ENCODE assay signal across 19 cellular contexts in the genomic region with DNA sequence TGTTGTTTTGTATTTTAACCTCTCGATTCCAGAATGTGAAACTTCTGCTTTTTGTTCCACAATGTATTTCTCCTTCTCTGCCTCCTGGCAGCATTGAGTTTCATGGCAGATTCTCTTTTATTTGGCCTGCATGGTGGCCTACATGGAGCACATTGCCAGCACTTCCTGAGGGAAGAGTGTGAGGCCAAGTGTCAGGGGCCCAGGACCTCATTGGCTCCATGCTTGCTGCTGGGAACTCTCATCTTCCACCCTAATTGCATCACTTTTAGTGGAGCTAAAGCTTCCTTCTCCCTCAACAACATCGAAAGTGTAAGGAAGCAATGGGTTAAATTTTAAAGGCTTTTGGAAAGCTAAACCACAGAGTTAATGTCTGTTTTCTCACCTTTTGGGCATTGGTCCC. TPM values are rescaled to one million over a fixed set of nuclear protein-coding genes. Genes with fewer than 3 reads are reported as not detected.
DNase-seq lines count a peak whose midpoint lies in the region; ATAC-seq, FAIRE-seq and TF ChIP-seq lines count a peak whose summit lies in the region.
"Had no signal": no experiment of that assay in that cellular context is flagged by ENCODE, and none has a peak within 500 bp of the region (broad histone marks: within the 10 kb centered on the region; RNA-seq: fewer than 3 reads in every experiment).

No MANE protein-coding gene starts in this region.

- peak overlapping the region in 1 of 7 donors; percentile 6 for H3K4me3 Mint-ChIP-seq in CD8-positive, alpha-beta memory T cell
- peak overlapping the region; percentile 47 for H3K4me3 Mint-ChIP-seq in T-helper 17 cell
- peak overlapping the region; percentile 87 for H3K4me3 Mint-ChIP-seq in natural killer cell
- H3K4me3 Mint-ChIP-seq: activated T-helper 1 cell treated with anti-CD3 and anti-CD28 coated beads, Interleukin-12 subunit alpha, Interleukin-12 subunit beta, Interleukin-2, Interleukin-4 antibody, amounts not matched to agents 30 ng/mL and 10 ng/mL and 1 ng/mL, durations not matched to agents 14 hours and 24 hours and 36 hours had no signal

- FAIRE-seq in urothelium cell line (lab: Jason Lieb, UNC), result no peak
- FAIRE-seq: keratinocyte had no signal

- H3K9me3 ChIP-seq in BLaER1 treated with 17β-estradiol and CSF1 and Interleukin-3, amounts not matched to agents 10 nM and 100 nM (replicated peaks in 1 of 11), result no peaks in the 10 kb centered on the region
- H3K9me3 ChIP-seq in CD8-positive, alpha-beta memory T cell (ENCODE audit: low read length), result no peaks in the 10 kb centered on the region
- H3K9me3 ChIP-seq in T-helper 17 cell (ENCODE audit: control insufficient read depth, low read length, poor library complexity, severe bottlenecking), result no peaks in the 10 kb centered on the region
- H3K9me3 ChIP-seq: Peyer's patch, thoracic aorta had no signal

- H3K27me3 ChIP-seq in BLaER1 treated with 17β-estradiol and CSF1 and Interleukin-3, amounts not matched to agents 10 nM and 100 nM, result 0 out of 22 replicates have a peak, but pooled peaks cover 0 to 6% (median 0%) of the 10 kb centered on the region in 11 experiments
- H3K27me3 ChIP-seq in CD8-positive, alpha-beta memory T cell (ENCODE audit: insufficient read depth, low read length, poor library complexity, severe bottlenecking), result no peaks in the 10 kb centered on the region
- H3K27me3 ChIP-seq: Peyer's patch had no signal

- H3K4me1 Mint-ChIP-seq in CD8-positive, alpha-beta memory T cell, result peaks cover 93 to 100% (median 99%) of the 10 kb centered on the region in 3 donors
- peaks cover 75% of the 10 kb centered on the region for H3K4me1 Mint-ChIP-seq in T-helper 17 cell
- peaks cover 90 to 92% of the 10 kb centered on the region in 2 donors for H3K4me1 Mint-ChIP-seq in natural killer cell

- POLR2A ChIA-PET in CD8-positive, alpha-beta memory T cell (lab: Charles Lee), result interaction anchor here (1.2 kb wide), 1 partner anchor 10 kb away, joined by 4 read pairs; no protein-coding TSS in a partner anchor

- peak overlapping the region in 4 of 11 experiments; percentile 8 to 97 (median 32); a peak in 3 of 22 replicates for H3K9ac ChIP-seq in BLaER1 treated with 17β-estradiol and CSF1 and Interleukin-3, amounts not matched to agents 10 nM and 100 nM

- no peak for DNase-seq in CD8-positive, alpha-beta memory T cell
- DNase-seq in T-helper 17 cell (no peak), natural killer cell (no peak), urothelium cell line (ENCODE audit: low spot score) (no peak), DMS153 (lab: John Stamatoyannopoulos, UW) (no peak)
- DNase-seq in stimulated activated CD4-positive, alpha-beta T cell treated with anti-CD3 and anti-CD28 coated beads, Interleukin-15, amount 100 ng/mL, for 24 hours, result no peak
- DNase-seq: AML-193; NCI-H1092; NCI-H524 treated with DMSO at 0.1 percent for 48 hours; occipital lobe; Peyer's patch; stimulated activated CD4-positive, alpha-beta T cell treated with anti-CD3 and anti-CD28 coated beads, Interleukin-4, amount 100 ng/mL, for 24 hours; stimulated activated CD8-positive, alpha-beta memory T cell treated with anti-CD3 and anti-CD28 coated beads, Interleukin-4, amount 100 ng/mL, for 48 hours had no signal

- TF ChIP-seq CTCF in natural killer cell (IDR thresholded peaks at IDR 0.05), result no peak

- H3K9me3 Mint-ChIP-seq in CD8-positive, alpha-beta memory T cell, result no peaks in the 10 kb centered on the region
- no peaks in the 10 kb centered on the region for H3K9me3 Mint-ChIP-seq in natural killer cell
- H3K9me3 Mint-ChIP-seq: activated T-helper 1 cell treated with anti-CD3 and anti-CD28 coated beads, Interleukin-12 subunit alpha, Interleukin-12 subunit beta, Interleukin-2, Interleukin-4 antibody, amounts not matched to agents 30 ng/mL and 10 ng/mL and 1 ng/mL, durations not matched to agents 14 hours and 24 hours and 36 hours had no signal

- H3K27me3 Mint-ChIP-seq in CD8-positive, alpha-beta memory T cell, result no peaks in the 10 kb centered on the region
- H3K27me3 Mint-ChIP-seq in T-helper 17 cell (no peaks in the 10 kb centered on the region), natural killer cell (ENCODE audit: low read depth in 2 of 2) (no peaks in the 10 kb centered on the region)

- peaks cover 70 to 100% (median 97%) of the 10 kb centered on the region in 10 experiments for H3K4me1 ChIP-seq in BLaER1 treated with 17β-estradiol and CSF1 and Interleukin-3, amounts not matched to agents 10 nM and 100 nM
- H3K4me1 ChIP-seq in CD8-positive, alpha-beta memory T cell (ENCODE audit: insufficient read depth, low read length), result peaks cover 83% of the 10 kb centered on the region

- ATAC-seq in T-helper 17 cell (no peak), natural killer cell (no peak), HG03045 (IDR thresholded peaks at IDR 0.05; ENCODE audit: unreplicated experiment) (no peak)
- ATAC-seq: SK-N-SH treated with all-trans-retinoic acid at 6 μM for 48 hours had no signal

- peak overlapping the region in 9 of 11 experiments; percentile 31 to 94 (median 58); a peak in 14 of 22 replicates for H3K27ac ChIP-seq in BLaER1 treated with 17β-estradiol and CSF1 and Interleukin-3, amounts not matched to agents 10 nM and 100 nM
- H3K27ac ChIP-seq in CD8-positive, alpha-beta memory T cell (ENCODE audit: low read depth, low read length), result no peak overlapping the region
- H3K27ac ChIP-seq: thoracic aorta had no signal

- peaks cover 0 to 97% (median 81%) of the 10 kb centered on the region in 11 experiments; a peak in 19 of 22 replicates for H3K36me3 ChIP-seq in BLaER1 treated with 17β-estradiol and CSF1 and Interleukin-3, amounts not matched to agents 10 nM and 100 nM
- H3K36me3 ChIP-seq in CD8-positive, alpha-beta memory T cell (ENCODE audit: insufficient read depth, low read length), result peaks cover 53% of the 10 kb centered on the region

- intact Hi-C loops in natural killer cell (cut with micrococcal nuclease), result no loop called here

- peak overlapping the region; percentile 74 to 99 (median 90) for H3K4me2 ChIP-seq in BLaER1 treated with 17β-estradiol and CSF1 and Interleukin-3, amounts not matched to agents 10 nM and 100 nM

- H3K4me3 ChIP-seq in BLaER1 treated with 17β-estradiol and CSF1 and Interleukin-3, amounts not matched to agents 10 nM and 100 nM, result no peak overlapping the region; a peak in 1 of 20 replicates
- no peak overlapping the region for H3K4me3 ChIP-seq in CD8-positive, alpha-beta memory T cell (ENCODE audit: low read length)
- H3K4me3 ChIP-seq: Peyer's patch, thoracic aorta had no signal

- H4K20me1 ChIP-seq in BLaER1 treated with 17β-estradiol and CSF1 and Interleukin-3, amounts not matched to agents 10 nM and 100 nM, result peaks cover 0 to 100% (median 85%) of the 10 kb centered on the region in 11 experiments; a peak in 19 of 22 replicates

- CTCF ChIA-PET in CD8-positive, alpha-beta memory T cell (lab: Charles Lee), result interaction anchor here (3.9 to 5.5 kb wide), 2 partner anchors 9 to 205 kb away, joined by 18 to 45 read pairs; a partner anchor contains a TSS

- peaks cover 11 to 62% (median 22%) of the 10 kb centered on the region in 3 donors for H3K36me3 Mint-ChIP-seq in CD8-positive, alpha-beta memory T cell
- H3K36me3 Mint-ChIP-seq in T-helper 17 cell (ENCODE audit: low read depth) (peaks cover 12% of the 10 kb centered on the region), natural killer cell (peaks cover 16% of the 10 kb centered on the region)

- peak overlapping the region in 6 of 8 donors; percentile 19 to 90 (median 42) for H3K27ac Mint-ChIP-seq in CD8-positive, alpha-beta memory T cell
- peak overlapping the region; percentile 98 for H3K27ac Mint-ChIP-seq in T-helper 17 cell
- H3K27ac Mint-ChIP-seq in natural killer cell, result peak overlapping the region; percentile 96 to 98
- H3K27ac Mint-ChIP-seq: activated T-helper 1 cell treated with anti-CD3 and anti-CD28 coated beads, Interleukin-12 subunit alpha, Interleukin-12 subunit beta, Interleukin-2, Interleukin-4 antibody, amounts not matched to agents 30 ng/mL and 10 ng/mL and 1 ng/mL, durations not matched to agents 14 hours and 24 hours and 36 hours had no signal

RNA-seq across cellular contexts. Expression of a gene that starts 9.5 kb away (rescaled TPM):
- total RNA-seq in CD8-positive, alpha-beta memory T cell, result 1 to 10 TPM; 9.4 to 9.6 TPM
- 48.6 TPM for polyA plus RNA-seq in CD8-positive, alpha-beta memory T cell
- 100 to 1,000 TPM; 166 to 170 TPM for total RNA-seq in T-helper 17 cell
- 10 to 100 TPM; 68.1 to 87.4 (median 84.5) TPM for total RNA-seq in natural killer cell

Comparison
In these comparisons a context has a peak if more than half of its experiments do, and no peak if none do; other contexts are left out.
1. H3K27ac Mint-ChIP-seq: peak in every context shown above with its lines; median percentile 98 in T-helper 17 cell; 97 in natural killer cell; 42 in CD8-positive, alpha-beta memory T cell.
2. RNA of a gene that starts 9.5 kb away (total RNA-seq): 166 to 170 TPM in T-helper 17 cell and 68.1 to 87.4 TPM in natural killer cell; 9.4 to 9.6 TPM in CD8-positive, alpha-beta memory T cell; every median in the first group is over 4 times any median in the second.